8 cellular contexts compared by ENCODE assay signal in genomic region chr22:37486224-37486845, GRCh38. TPM values are rescaled to one million over a fixed set of nuclear protein-coding genes. Genes with fewer than 3 reads are reported as not detected.
A peak's percentile ranks its signal among the peaks of the same experiment; 100 is the strongest.
DNase-seq lines count a peak whose midpoint lies in the region; ATAC-seq and TF ChIP-seq lines count a peak whose summit lies in the region.

Gene MFNG (minus strand): TSS chr22:37486384. CDS start chr22:37486177, 207 bp downstream.

- H3K36me3 ChIP-seq in testis (ENCODE audit: low read depth, missing control alignments): no peaks in the 10 kb centered on the region

- no peaks in the 10 kb centered on the region for H3K9me3 ChIP-seq in testis

- no peaks in the 10 kb centered on the region for H3K27me3 Mint-ChIP-seq in activated T-helper 17 cell treated with anti-CD3 and anti-CD28 coated beads, Interleukin-2, amount 50 U/mL, for 72 hours

- H3K27me3 ChIP-seq in foreskin keratinocyte (no peaks in the 10 kb centered on the region), testis (no peaks in the 10 kb centered on the region)

- TF ChIP-seq CTCF in foreskin keratinocyte (conservative IDR thresholded peaks at IDR 0.05) (peak; percentile 39), omental fat pad (IDR thresholded peaks at IDR 0.05) (no peak), testis (IDR thresholded peaks at IDR 0.05) (no peak)

- H3K4me3 Mint-ChIP-seq in activated T-helper 17 cell treated with anti-CD3 and anti-CD28 coated beads, Interleukin-2, amount 50 U/mL, for 72 hours: peak within 1 kb of the TSS; percentile 97

- H3K36me3 Mint-ChIP-seq in activated T-helper 17 cell treated with anti-CD3 and anti-CD28 coated beads, Interleukin-2, amount 50 U/mL, for 72 hours (ENCODE audit: low read depth): peaks cover 43% of the 10 kb centered on the region

- H3K27ac ChIP-seq in foreskin keratinocyte: no peak within 1 kb of the TSS
- H3K27ac ChIP-seq in testis: peak within 1 kb of the TSS; percentile 16 to 44

- peak; percentile 46 for ATAC-seq in HG03196 (IDR thresholded peaks at IDR 0.05; ENCODE audit: unreplicated experiment)
- ATAC-seq in activated T-helper 17 cell treated with anti-CD3 and anti-CD28 coated beads, Interleukin-2, amount 50 U/mL, for 72 hours (replicated peaks): peak; percentile 76
- peak; percentile 58 for ATAC-seq in foreskin keratinocyte
- peak; percentile 80 for ATAC-seq in omental fat pad (ENCODE audit: low FRiP score)

- H3K4me1 ChIP-seq in foreskin keratinocyte: no peaks in the 10 kb centered on the region
- peaks cover 8% of the 10 kb centered on the region for H3K4me1 ChIP-seq in testis

- H3K4me3 ChIP-seq in testis: peak within 1 kb of the TSS in 1 of 2 donors; percentile 4

- intact Hi-C loops in testis (cut with DNase I; ENCODE audit: low total_unique reads): no loop called here

- peak; percentile 82 for DNase-seq in SIG-M5 treated with dmso at 0.1 percent for 504 hours (lab: John Stamatoyannopoulos, UW; ENCODE audit: unreplicated experiment)
- DNase-seq in SIG-M5 (lab: John Stamatoyannopoulos, UW): no peak
- peak; percentile 64 for DNase-seq in RPMI7951 (ENCODE audit: low read depth)
- DNase-seq in foreskin keratinocyte: peak in 1 of 2 donors; percentile 44
- no peak for DNase-seq in omental fat pad (ENCODE audit: low spot score)
- peak; percentile 83 for DNase-seq in testis

- TF ChIP-seq POLR2A in testis (IDR thresholded peaks at IDR 0.05): no peak

- peaks cover 44% of the 10 kb centered on the region for H3K4me1 Mint-ChIP-seq in activated T-helper 17 cell treated with anti-CD3 and anti-CD28 coated beads, Interleukin-2, amount 50 U/mL, for 72 hours

- H3K27ac Mint-ChIP-seq in activated T-helper 17 cell treated with anti-CD3 and anti-CD28 coated beads, Interleukin-2, amount 50 U/mL, for 72 hours: peak within 1 kb of the TSS; percentile 98

- 6 to 10% methylated on average over 7 to 24 of the region's 24 CpGs for WGBS in testis, 2 donors

- H3K9me3 Mint-ChIP-seq in activated T-helper 17 cell treated with anti-CD3 and anti-CD28 coated beads, Interleukin-2, amount 50 U/mL, for 72 hours: no peaks in the 10 kb centered on the region

RNA-seq across cellular contexts. Expression of gene MFNG, which starts in this region (rescaled TPM):
- total RNA-seq in RPMI7951 (2014; rRNA removed; shearing (Covaris generic)): not detected in 2 replicates
- total RNA-seq in activated T-helper 17 cell treated with anti-CD3 and anti-CD28 coated beads, Interleukin-2, amount 50 U/mL, for 72 hours: 100 to 1,000 TPM; 170 to 245 TPM
- total RNA-seq in foreskin keratinocyte (4.2 and 5.5 TPM in 2 replicates), omental fat pad (10 to 100 TPM; 16.0 to 64.2 (median 35.7) TPM), testis (1 to 10 TPM; 8.1 to 8.2 TPM)
- polyA plus RNA-seq in foreskin keratinocyte (5.7 and 6.1 TPM in 2 replicates), testis (ENCODE audit: insufficient read depth, low read depth, low replicate concordance) (7.5 TPM)

Comparison
In these comparisons a context has a peak if more than half of its experiments do, and no peak if none do; other contexts are left out.
1. DNase-seq: peak in SIG-M5 treated with dmso at 0.1 percent for 504 hours (single experiment) and testis (single experiment); none in SIG-M5 (single experiment) and omental fat pad (single experiment).
2. Peak in DNase-seq in RPMI7951; RNA of the gene not detected or under 1 TPM.
3. Peak in every context shown above with its lines, with median percentiles within 50 percentile points of each other: ATAC-seq.